9 cellular contexts compared by ENCODE assay signal in genomic region chr1:157137773-157138219, GRCh38. TPM values are rescaled to one million over a fixed set of nuclear protein-coding genes. Genes with fewer than 3 reads are reported as not detected.
DNase-seq lines count a peak whose midpoint lies in the region; ATAC-seq and TF ChIP-seq lines count a peak whose summit lies in the region.
"Had no signal": no experiment of that assay in that cellular context is flagged by ENCODE, and none has a peak within 500 bp of the region (broad histone marks: within the 10 kb centered on the region; RNA-seq: fewer than 3 reads in every experiment).

No MANE protein-coding gene starts in this region.

- H3K36me3 ChIP-seq in Caco-2 (ENCODE audit: control insufficient read depth, insufficient read depth, low read length) = peaks cover 2% of the 10 kb centered on the region
- H3K36me3 ChIP-seq in iPS-20b (ENCODE audit: insufficient read depth, low read depth, low read length) = peaks cover 34% of the 10 kb centered on the region
- H3K36me3 ChIP-seq in subcutaneous abdominal adipose tissue (ENCODE audit: control insufficient read depth in 5 of 5, insufficient read depth in 5 of 5, low read length in 5 of 5) = peaks cover 30 to 34% (median 33%) of the 10 kb centered on the region in 5 donors

- peak overlapping the region; percentile 24 for H3K27ac ChIP-seq in iPS-20b (ENCODE audit: low read length)
- peak overlapping the region; percentile 95 for H3K27ac ChIP-seq in subcutaneous abdominal adipose tissue (ENCODE audit: low read depth, low read length)

- peaks cover 44% of the 10 kb centered on the region for H3K4me1 ChIP-seq in Caco-2
- peaks cover 29% of the 10 kb centered on the region for H3K4me1 ChIP-seq in iPS-20b (ENCODE audit: insufficient read depth, low read length)
- peaks cover 3 to 45% (median 32%) of the 10 kb centered on the region in 5 donors for H3K4me1 ChIP-seq in subcutaneous abdominal adipose tissue (ENCODE audit: control insufficient read depth in 5 of 5, insufficient read depth in 5 of 5, low read length in 5 of 5)

- no peak for DNase-seq in Caco-2
- DNase-seq in activated naive CD4-positive, alpha-beta T cell treated with anti-CD3 and anti-CD28 coated beads, Interleukin-2, amount 50 U/mL, for 72 hours (ENCODE audit: low spot score in 2 of 2) = no peak
- DNase-seq in NCI-H2227 treated with DMSO at 0.1 percent for 48 hours (lab: John Stamatoyannopoulos, UW) = no peak
- no peak for DNase-seq in DMS79 (lab: John Stamatoyannopoulos, UW)

- H3K27me3 ChIP-seq in Caco-2 (replicated peaks; ENCODE audit: control insufficient read depth, insufficient read depth, low read length) (no peaks in the 10 kb centered on the region), iPS-20b (ENCODE audit: insufficient read depth, low read length) (peaks cover 4% of the 10 kb centered on the region; the same call in 1 of the 2 replicates), subcutaneous abdominal adipose tissue (ENCODE audit: control insufficient read depth in 5 of 5, insufficient read depth in 4 of 5, low read length in 5 of 5) (no peaks in the 10 kb centered on the region)

- H3K36me3 Mint-ChIP-seq in Caco-2 (ENCODE audit: insufficient read depth, unreplicated experiment) = peaks cover 48% of the 10 kb centered on the region
- H3K36me3 Mint-ChIP-seq in activated naive CD4-positive, alpha-beta T cell treated with anti-CD3 and anti-CD28 coated beads, Interleukin-2, amount 50 U/mL, for 72 hours = peaks cover 33 to 34% of the 10 kb centered on the region in 2 donors

- POLR2A ChIA-PET in Caco-2 (lab: Charles Lee) = interaction anchor here (0.6 to 1.0 kb wide), 2 partner anchors 10 to 17 kb away, joined by 3 to 7 read pairs; no protein-coding TSS in a partner anchor

- TF ChIP-seq CTCF in Caco-2 (IDR thresholded peaks at IDR 0.05; ENCODE audit: insufficient read depth in 1 of 2, low read depth in 1 of 2, low read length in 1 of 2, severe bottlenecking in 1 of 2, unreplicated experiment in 1 of 2) = no peak

- CTCF ChIA-PET in Caco-2 (lab: Charles Lee) = interaction anchor here (1.4 to 2.3 kb wide), 2 partner anchors 17 to 18 kb away, joined by 3 to 13 read pairs; no protein-coding TSS in a partner anchor

- no peaks in the 10 kb centered on the region for H3K9me3 Mint-ChIP-seq in Caco-2 (ENCODE audit: unreplicated experiment)
- H3K9me3 Mint-ChIP-seq in activated naive CD4-positive, alpha-beta T cell treated with anti-CD3 and anti-CD28 coated beads, Interleukin-2, amount 50 U/mL, for 72 hours = no peaks in the 10 kb centered on the region

- BruUV-seq in Caco-2 (replicated peaks; lab: Mats Ljungman, UMichigan) = TSS peak; percentile 43

- peak overlapping the region; percentile 87 for H3K27ac Mint-ChIP-seq in Caco-2 (ENCODE audit: unreplicated experiment)
- peak overlapping the region; percentile 90 to 96 for H3K27ac Mint-ChIP-seq in activated naive CD4-positive, alpha-beta T cell treated with anti-CD3 and anti-CD28 coated beads, Interleukin-2, amount 50 U/mL, for 72 hours

- H3K4me3 ChIP-seq in Caco-2 (ENCODE audit: low read depth, low read length) = peak overlapping the region; percentile 97
- peak overlapping the region; percentile 91 for H3K4me3 ChIP-seq in iPS-20b (ENCODE audit: low read length)
- peak overlapping the region; percentile 88 to 98 (median 92) for H3K4me3 ChIP-seq in subcutaneous abdominal adipose tissue (ENCODE audit: low read depth in 1 of 5, low read length in 5 of 5)

- H3K27me3 Mint-ChIP-seq in Caco-2 (ENCODE audit: insufficient read depth, unreplicated experiment) = no peaks in the 10 kb centered on the region

- H3K9ac ChIP-seq in iPS-20b (ENCODE audit: low read depth, low read length) (peak overlapping the region; percentile 83), subcutaneous abdominal adipose tissue (ENCODE audit: low read length in 5 of 5) (peak overlapping the region; percentile 85 to 97 (median 96))

- intact Hi-C loops in Caco-2 (cut with micrococcal nuclease; ENCODE audit: unreplicated experiment) = no loop called here

- H3K9me3 ChIP-seq in Caco-2 (no peaks in the 10 kb centered on the region), iPS-20b (ENCODE audit: insufficient read depth, low read depth, low read length) (no peaks in the 10 kb centered on the region), subcutaneous abdominal adipose tissue (ENCODE audit: control insufficient read depth in 5 of 5, low read length in 5 of 5) (no peaks in the 10 kb centered on the region)

- peak overlapping the region; percentile 91 for H3K4me3 Mint-ChIP-seq in Caco-2 (ENCODE audit: unreplicated experiment)

- H3K4me1 Mint-ChIP-seq in Caco-2 (ENCODE audit: low read depth, unreplicated experiment) = peaks cover 36% of the 10 kb centered on the region

- ATAC-seq in HG02678 (IDR thresholded peaks at IDR 0.05; ENCODE audit: unreplicated experiment) (peak; percentile 2), HG02981 (IDR thresholded peaks at IDR 0.05; ENCODE audit: unreplicated experiment) (no peak)
- ATAC-seq in activated naive CD4-positive, alpha-beta T cell treated with anti-CD3 and anti-CD28 coated beads, Interleukin-2, amount 50 U/mL, for 72 hours = no peak

RNA-seq across cellular contexts. Expression of gene ETV3, which starts 0.4 kb away (rescaled TPM):
- total RNA-seq in Caco-2 (2022) = 25.8 and 27.5 TPM in 2 replicates
- 10 to 100 TPM; 27.0 to 49.3 TPM for total RNA-seq in activated naive CD4-positive, alpha-beta T cell treated with anti-CD3 and anti-CD28 coated beads, Interleukin-2, amount 50 U/mL, for 72 hours

RNA-seq across cellular contexts. Expression of gene ETV3L, which starts 38.2 kb away (rescaled TPM):
- not detected in 2 replicates for total RNA-seq in Caco-2 (2022)
- not detected for total RNA-seq in activated naive CD4-positive, alpha-beta T cell treated with anti-CD3 and anti-CD28 coated beads, Interleukin-2, amount 50 U/mL, for 72 hours
- total RNA-seq: LHCN-M2 had no signal
